In the genomic region with DNA sequence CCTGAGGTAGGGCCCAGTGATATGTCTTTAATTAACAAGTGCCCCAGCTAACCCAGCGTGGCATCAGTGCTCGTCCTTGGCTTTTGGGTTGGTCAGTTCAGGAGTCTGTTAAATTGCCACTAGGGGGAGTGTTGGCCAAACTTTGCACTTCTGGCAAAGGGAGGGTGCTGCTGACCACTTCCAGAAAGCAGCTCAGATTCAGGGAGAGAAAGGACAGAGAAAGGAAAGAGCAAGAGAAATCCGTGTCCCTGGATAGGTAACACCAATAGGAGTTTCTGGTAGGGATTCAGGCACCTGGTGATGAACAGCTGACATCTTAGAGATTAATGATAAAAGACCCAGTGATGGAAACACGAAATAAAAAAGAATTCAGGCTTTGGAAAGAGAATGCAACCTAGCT, we compare ENCODE assay signal across 10 cellular contexts.
DNase-seq lines count a peak whose midpoint lies in the region; ATAC-seq and TF ChIP-seq lines count a peak whose summit lies in the region.
"Had no signal": no experiment of that assay in that cellular context is flagged by ENCODE, and none has a peak within 500 bp of the region (broad histone marks: within the 10 kb centered on the region; RNA-seq: fewer than 3 reads in every experiment).

No MANE protein-coding gene starts in this region.

- no peak overlapping the region for H3K4me3 Mint-ChIP-seq in WTC11
- H3K4me3 Mint-ChIP-seq: stimulated activated naive CD8-positive, alpha-beta T cell treated with anti-CD3 and anti-CD28 coated beads, Interleukin-15, Interleukin-2, amounts not matched to agents 100 ng/mL and 50 ng/mL, for 24 hours had no signal

- H3K36me3 ChIP-seq in MG63 (no peaks in the 10 kb centered on the region), right atrium auricular region (no peaks in the 10 kb centered on the region)
- H3K36me3 ChIP-seq: BLaER1 had no signal

- H3K9me3 ChIP-seq in MG63 (no peaks in the 10 kb centered on the region), right atrium auricular region (no peaks in the 10 kb centered on the region)
- H3K9me3 ChIP-seq: BLaER1 had no signal

- no peaks in the 10 kb centered on the region for H3K27me3 Mint-ChIP-seq in WTC11 (ENCODE audit: low read depth)
- H3K27me3 Mint-ChIP-seq: stimulated activated naive CD8-positive, alpha-beta T cell treated with anti-CD3 and anti-CD28 coated beads, Interleukin-15, Interleukin-2, amounts not matched to agents 100 ng/mL and 50 ng/mL, for 24 hours had no signal

- H3K4me1 ChIP-seq in right atrium auricular region, result peaks cover 0 to 12% of the 10 kb centered on the region in 2 donors

- no peak overlapping the region for H3K4me3 ChIP-seq in MG63
- no peak overlapping the region for H3K4me3 ChIP-seq in right atrium auricular region
- H3K4me3 ChIP-seq: BLaER1 had no signal

- no peaks in the 10 kb centered on the region; the same call in 1 of the 2 replicates for H3K36me3 Mint-ChIP-seq in WTC11

- no peaks in the 10 kb centered on the region for H3K9me3 Mint-ChIP-seq in WTC11

- no peak overlapping the region; the same call in 1 of the 2 replicates for H3K27ac Mint-ChIP-seq in WTC11
- H3K27ac Mint-ChIP-seq: stimulated activated naive CD8-positive, alpha-beta T cell treated with anti-CD3 and anti-CD28 coated beads, Interleukin-15, Interleukin-2, amounts not matched to agents 100 ng/mL and 50 ng/mL, for 24 hours had no signal

- DNase-seq in NCI-H2081 (lab: John Stamatoyannopoulos, UW) (peak; percentile 20 to 69), NCI-H2081 treated with DMSO at 0.1 percent for 48 hours (lab: John Stamatoyannopoulos, UW) (no peak), MG63 (peak; percentile 43), WTC11 (ENCODE audit: low spot score) (peak; percentile 65), right atrium auricular region (ENCODE audit: low spot score) (peak; percentile 76), sciatic nerve (ENCODE audit: low spot score) (peak; percentile 70), activated gamma-delta T cell treated with Interleukin-2 at 50 U/mL for 16 hours (no peak), NCI-H345 (lab: John Stamatoyannopoulos, UW) (no peak)

- ATAC-seq in WTC11 (peak; percentile 96), sciatic nerve (peak; percentile 88)

- POLR2A ChIA-PET in WTC11 (lab: Charles Lee), result interaction anchor here (0.5 to 1.3 kb wide), 4 partner anchors 13 to 215 kb away, joined by 3 to 5 read pairs (median 4); no protein-coding TSS in a partner anchor

- H3K27ac ChIP-seq in right atrium auricular region, result no peak overlapping the region
- H3K27ac ChIP-seq: BLaER1 had no signal

- peaks cover 49% of the 10 kb centered on the region for H3K4me1 Mint-ChIP-seq in WTC11

- TF ChIP-seq CTCF in WTC11 (IDR thresholded peaks at IDR 0.05) (peak; percentile 78), right atrium auricular region (IDR thresholded peaks at IDR 0.05) (peak; percentile 88 to 89)

- H3K27me3 ChIP-seq in MG63 (no peaks in the 10 kb centered on the region), right atrium auricular region (no peaks in the 10 kb centered on the region)
- H3K27me3 ChIP-seq: BLaER1 had no signal

- intact Hi-C loops in sciatic nerve (cut with DNase I), result no loop called here

- CTCF ChIA-PET in WTC11 (lab: Charles Lee), result interaction anchor here (0.6 to 2.5 kb wide), 62 partner anchors 9 to 884 kb away, joined by 3 to 81 read pairs (median 4); no protein-coding TSS in a partner anchor

TF ChIP-seq in WTC11, 78 proteins besides CTCF, POLR2A, EP300 and RAD21:
- TF ChIP-seq ELF4 (CRISPR knock-in tag; IDR thresholded peaks at IDR 0.05; ENCODE audit: low read depth), result no peak
- TF ChIP-seq, protein P1, sequence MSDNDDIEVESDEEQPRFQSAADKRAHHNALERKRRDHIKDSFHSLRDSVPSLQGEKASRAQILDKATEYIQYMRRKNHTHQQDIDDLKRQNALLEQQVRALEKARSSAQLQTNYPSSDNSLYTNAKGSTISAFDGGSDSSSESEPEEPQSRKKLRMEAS (CRISPR knock-in tag; IDR thresholded peaks at IDR 0.05), result no peak
- no peak for TF ChIP-seq CBFB (CRISPR knock-in tag; IDR thresholded peaks at IDR 0.05; ENCODE audit: low read depth)
- peak; percentile 91 for TF ChIP-seq ZNF317 (CRISPR knock-in tag; IDR thresholded peaks at IDR 0.05; ENCODE audit: borderline replicate concordance, low read depth)
- TF ChIP-seq SOX15 (CRISPR knock-in tag; IDR thresholded peaks at IDR 0.05), result no peak
- no peak for TF ChIP-seq ZNF396 (CRISPR knock-in tag; IDR thresholded peaks at IDR 0.05; ENCODE audit: borderline replicate concordance)
- TF ChIP-seq NR1H2 (CRISPR knock-in tag; IDR thresholded peaks at IDR 0.05), result no peak
- TF ChIP-seq ETV6 (CRISPR knock-in tag; IDR thresholded peaks at IDR 0.05), result 0 out of 2 replicates have a peak, but pooled peaks have one; percentile 34
- no peak for TF ChIP-seq ESRRA (CRISPR knock-in tag; IDR thresholded peaks at IDR 0.05; ENCODE audit: borderline replicate concordance)
- TF ChIP-seq JUN (CRISPR knock-in tag; IDR thresholded peaks at IDR 0.05), result no peak
- no peak for TF ChIP-seq SP1 (CRISPR knock-in tag; conservative IDR thresholded peaks at IDR 0.05)
- no peak for TF ChIP-seq NFATC4 (CRISPR knock-in tag; IDR thresholded peaks at IDR 0.05)

Comparison
In these comparisons a context has a peak if more than half of its experiments do, and no peak if none do; other contexts are left out.
1. DNase-seq: peak in NCI-H2081 (2 of 2), MG63 (single experiment), WTC11 (single experiment), right atrium auricular region (single experiment) and sciatic nerve (single experiment); none in NCI-H2081 treated with DMSO at 0.1 percent for 48 hours (single experiment), activated gamma-delta T cell treated with Interleukin-2 at 50 U/mL for 16 hours (single experiment) and NCI-H345 (single experiment).